ENCODE assay signal across 8 cellular contexts in genomic region chr2:43637030-43637803, GRCh38. TPM values are rescaled to one million over a fixed set of nuclear protein-coding genes. Genes with fewer than 3 reads are reported as not detected.
DNase-seq lines count a peak whose midpoint lies in the region; ATAC-seq, FAIRE-seq and TF ChIP-seq lines count a peak whose summit lies in the region.

TSS of gene PLEKHH2 (plus strand) at chr2:43637260. CDS start at chr2:43644674, 7,414 bp downstream.

- H3K36me3 ChIP-seq in hepatocyte (replicated peaks; ENCODE audit: insufficient read depth, low read depth), result no peaks in the 10 kb centered on the region

- peaks cover 5% of the 10 kb centered on the region for H3K27me3 ChIP-seq in hepatocyte

- H3K9me3 ChIP-seq in hepatocyte (ENCODE audit: low read depth), result no peaks in the 10 kb centered on the region

- 1% methylated on average over 49 of the region's 75 CpGs for WGBS in hepatocyte (ENCODE audit: low lambda C conversion rate, missing lambda C conversion rate)

- ATAC-seq in HG02759 (IDR thresholded peaks at IDR 0.05; ENCODE audit: unreplicated experiment), result peak; percentile 100

- no peaks in the 10 kb centered on the region for H3K79me2 ChIP-seq in hepatocyte

- H3K4me1 ChIP-seq in hepatocyte (ENCODE audit: insufficient read depth), result peaks cover 5% of the 10 kb centered on the region

- H3K4me3 ChIP-seq in GM12865 (ENCODE audit: low read depth, low read length) (peak within 1 kb of the TSS; percentile 48), hepatocyte (peak within 1 kb of the TSS; percentile 54)

- peak; percentile 27 for FAIRE-seq in urothelium cell line (lab: Jason Lieb, UNC)

- H3K9me2 ChIP-seq in hepatocyte (replicated peaks; ENCODE audit: insufficient read depth), result no peaks in the 10 kb centered on the region

- no peaks in the 10 kb centered on the region for H4K20me1 ChIP-seq in hepatocyte (ENCODE audit: insufficient read depth, poor library complexity, severe bottlenecking)

- no peak within 1 kb of the TSS for H3K27ac ChIP-seq in hepatocyte

- peak within 1 kb of the TSS; percentile 71 for H2AFZ ChIP-seq in hepatocyte

- TF ChIP-seq CTCF in GM12865 (IDR thresholded peaks at IDR 0.05; ENCODE audit: insufficient read depth, low read depth, low read length, missing control alignments) (no peak), hepatocyte (IDR thresholded peaks at IDR 0.05; ENCODE audit: poor library complexity) (no peak)

- peak within 1 kb of the TSS; percentile 94 for H3K4me2 ChIP-seq in hepatocyte

- DNase-seq in GM12865 (ENCODE audit: low read depth), result peak; percentile 85
- DNase-seq in NCI-H1436 (lab: John Stamatoyannopoulos, UW), result peak; percentile 86
- DNase-seq in T-helper 22 cell (ENCODE audit: low read depth), result peak; percentile 61
- DNase-seq in astrocyte of the hippocampus (ENCODE audit: low read depth, low spot score), result peak; percentile 96
- peak; percentile 93 for DNase-seq in hepatocyte (ENCODE audit: low spot score)
- peak; percentile 79 for DNase-seq in putamen (ENCODE audit: low spot score)
- DNase-seq in urothelium cell line (ENCODE audit: low spot score), result peak; percentile 99

RNA-seq across cellular contexts. Expression of gene PLEKHH2, which starts in this region (rescaled TPM):
- total RNA-seq in hepatocyte, result 3.6 and 5.1 TPM in 2 replicates
- polyA plus RNA-seq in hepatocyte, result 2.2 and 3.3 TPM in 2 replicates
